21 cellular contexts compared by ENCODE assay signal in genomic region chr13:99271249-99271648, GRCh38. TPM values are rescaled to one million over a fixed set of nuclear protein-coding genes. Genes with fewer than 3 reads are reported as not detected.
DNase-seq lines count a peak whose midpoint lies in the region; ATAC-seq, FAIRE-seq and TF ChIP-seq lines count a peak whose summit lies in the region.
"Had no signal": no experiment of that assay in that cellular context is flagged by ENCODE, and none has a peak within 500 bp of the region (broad histone marks: within the 10 kb centered on the region; RNA-seq: fewer than 3 reads in every experiment).

No MANE protein-coding gene starts in this region.

- peak overlapping the region; percentile 39 to 82 for H3K27ac Mint-ChIP-seq in natural killer cell treated with Interleukin-12 subunit alpha and Interleukin-12 subunit beta and Interleukin-15 and Interleukin-18, amount 100 ng/mL, for 72 hours

- H3K9ac ChIP-seq in BLaER1 treated with 17β-estradiol and CSF1 and Interleukin-3, amounts not matched to agents 10 nM and 100 nM = peak overlapping the region in 3 of 11 experiments; percentile 10 to 47 (median 16); a peak in 4 of 22 replicates

- DNase-seq in GM12891 (ENCODE audit: insufficient read length, low spot score) (no peak), adrenal gland (no peak), NCI-H1436 treated with DMSO at 0.1 percent for 48 hours (lab: John Stamatoyannopoulos, UW) (no peak), NK-92 (lab: John Stamatoyannopoulos, UW; ENCODE audit: unreplicated experiment) (no peak), SJCRH30 (no peak)
- DNase-seq in natural killer cell treated with Interleukin-12 subunit alpha and Interleukin-12 subunit beta and Interleukin-15 and Interleukin-18, amount 100 ng/mL, for 72 hours (ENCODE audit: low spot score) = no peak
- no peak for DNase-seq in stimulated activated CD4-positive, alpha-beta T cell treated with anti-CD3 and anti-CD28 coated beads, Interleukin-4, amount 100 ng/mL, for 1 hour
- DNase-seq: colonic mucosa; gastrocnemius medialis; GDM1; HCEC 1CT; MG63; NCI-H187 treated with DMSO at 0.1 percent for 48 hours; NCI-H524; OCI-M1; stimulated activated CD4-positive, alpha-beta T cell treated with anti-CD3 and anti-CD28 coated beads, Interleukin-12 subunit alpha, Interleukin-12 subunit beta, amount 100 ng/mL, for 4 hours; T1000 had no signal

- WGBS in adrenal gland, 4 donors = 73 to 77% (median 74%) methylated on average over 3 of the region's 3 CpGs

- H3K4me3 Mint-ChIP-seq in natural killer cell treated with Interleukin-12 subunit alpha and Interleukin-12 subunit beta and Interleukin-15 and Interleukin-18, amount 100 ng/mL, for 72 hours = no peak overlapping the region
- H3K4me3 Mint-ChIP-seq: nephron had no signal

- H3K4me3 ChIP-seq in BLaER1 treated with 17β-estradiol and CSF1 and Interleukin-3, amounts not matched to agents 10 nM and 100 nM = no peak overlapping the region
- no peak overlapping the region for H3K4me3 ChIP-seq in adrenal gland
- no peak overlapping the region for H3K4me3 ChIP-seq in SJCRH30
- H3K4me3 ChIP-seq: colonic mucosa, gastrocnemius medialis, MG63 had no signal

- H4K20me1 ChIP-seq in BLaER1 treated with 17β-estradiol and CSF1 and Interleukin-3, amounts not matched to agents 10 nM and 100 nM = peaks cover 0 to 12% (median 2%) of the 10 kb centered on the region in 11 experiments; a peak in 5 of 22 replicates

- no peaks in the 10 kb centered on the region for H3K27me3 Mint-ChIP-seq in natural killer cell treated with Interleukin-12 subunit alpha and Interleukin-12 subunit beta and Interleukin-15 and Interleukin-18, amount 100 ng/mL, for 72 hours

- peaks cover 10% of the 10 kb centered on the region for H3K36me3 Mint-ChIP-seq in natural killer cell treated with Interleukin-12 subunit alpha and Interleukin-12 subunit beta and Interleukin-15 and Interleukin-18, amount 100 ng/mL, for 72 hours

- H3K27ac ChIP-seq in BLaER1 treated with 17β-estradiol and CSF1 and Interleukin-3, amounts not matched to agents 10 nM and 100 nM = peak overlapping the region in 9 of 11 experiments; percentile 3 to 71 (median 57); a peak in 14 of 22 replicates
- H3K27ac ChIP-seq in adrenal gland = peak overlapping the region in 3 of 5 donors; percentile 37 to 80 (median 43)
- no peak overlapping the region for H3K27ac ChIP-seq in SJCRH30
- H3K27ac ChIP-seq: colonic mucosa had no signal

- peak; percentile 9 for FAIRE-seq in GM12891 (lab: Jason Lieb, UNC)

- peak overlapping the region in 6 of 11 experiments; percentile 23 to 76 (median 54); a peak in 10 of 22 replicates for H3K4me2 ChIP-seq in BLaER1 treated with 17β-estradiol and CSF1 and Interleukin-3, amounts not matched to agents 10 nM and 100 nM

- no peak for ATAC-seq in natural killer cell treated with Interleukin-12 subunit alpha and Interleukin-12 subunit beta and Interleukin-15 and Interleukin-18, amount 100 ng/mL, for 72 hours
- ATAC-seq: gastrocnemius medialis had no signal

- TF ChIP-seq CTCF in adrenal gland (IDR thresholded peaks at IDR 0.05) = no peak

- H3K9me3 ChIP-seq in BLaER1 treated with 17β-estradiol and CSF1 and Interleukin-3, amounts not matched to agents 10 nM and 100 nM (replicated peaks in 1 of 11) = peaks cover 8 to 13% (median 10%) of the 10 kb centered on the region in 11 experiments; a peak in 21 of 22 replicates
- H3K9me3 ChIP-seq in adrenal gland (replicated peaks in 1 of 3) = peaks cover 0 to 3% (median 0%) of the 10 kb centered on the region in 3 donors
- peaks cover 7% of the 10 kb centered on the region for H3K9me3 ChIP-seq in SJCRH30 (replicated peaks)
- H3K9me3 ChIP-seq: colonic mucosa, gastrocnemius medialis had no signal

- no peak for TF ChIP-seq POLR2A in GM12891 (IDR thresholded peaks at IDR 0.05; ENCODE audit: low read depth, low read length)
- TF ChIP-seq POLR2A in adrenal gland (IDR thresholded peaks at IDR 0.05) = no peak

- H3K27me3 ChIP-seq in BLaER1 treated with 17β-estradiol and CSF1 and Interleukin-3, amounts not matched to agents 10 nM and 100 nM = no peaks in the 10 kb centered on the region
- H3K27me3 ChIP-seq in adrenal gland (no peaks in the 10 kb centered on the region), SJCRH30 (no peaks in the 10 kb centered on the region)
- H3K27me3 ChIP-seq: colonic mucosa, gastrocnemius medialis, MG63 had no signal

- H3K4me1 Mint-ChIP-seq in natural killer cell treated with Interleukin-12 subunit alpha and Interleukin-12 subunit beta and Interleukin-15 and Interleukin-18, amount 100 ng/mL, for 72 hours (ENCODE audit: low read depth in 2 of 2) = peaks cover 62 to 67% of the 10 kb centered on the region in 2 donors
- H3K4me1 Mint-ChIP-seq: nephron had no signal

- H3K4me1 ChIP-seq in BLaER1 treated with 17β-estradiol and CSF1 and Interleukin-3, amounts not matched to agents 10 nM and 100 nM = peaks cover 46 to 82% (median 71%) of the 10 kb centered on the region in 10 experiments
- H3K4me1 ChIP-seq in adrenal gland (replicated peaks in 1 of 2) = peaks cover 0 to 6% of the 10 kb centered on the region in 2 donors
- H3K4me1 ChIP-seq in SJCRH30 = no peaks in the 10 kb centered on the region
- H3K4me1 ChIP-seq: colonic mucosa had no signal

- H3K9me3 Mint-ChIP-seq in natural killer cell treated with Interleukin-12 subunit alpha and Interleukin-12 subunit beta and Interleukin-15 and Interleukin-18, amount 100 ng/mL, for 72 hours = no peaks in the 10 kb centered on the region
- H3K9me3 Mint-ChIP-seq: nephron had no signal

- peaks cover 27 to 69% (median 52%) of the 10 kb centered on the region in 11 experiments for H3K36me3 ChIP-seq in BLaER1 treated with 17β-estradiol and CSF1 and Interleukin-3, amounts not matched to agents 10 nM and 100 nM
- H3K36me3 ChIP-seq in adrenal gland (replicated peaks in 1 of 2) (no peaks in the 10 kb centered on the region), SJCRH30 (no peaks in the 10 kb centered on the region; the same call in 1 of the 2 replicates)
- H3K36me3 ChIP-seq: colonic mucosa, gastrocnemius medialis had no signal

- intact Hi-C loops in adrenal gland (cut with DNase I) = loop anchor here in 1 of 2 donors (5.0 kb wide), 1 partner anchor 166 kb away; no protein-coding TSS in a partner anchor

TF ChIP-seq in GM12891, 5 proteins besides CTCF, POLR2A, EP300 and RAD21:
- no peak for TF ChIP-seq TAF1 (IDR thresholded peaks at IDR 0.05; ENCODE audit: low read depth, low read length)
- TF ChIP-seq POLR2AphosphoS5 (IDR thresholded peaks at IDR 0.05; ENCODE audit: low read depth, low read length) = no peak
- no peak for TF ChIP-seq POU2F2 (IDR thresholded peaks at IDR 0.05; ENCODE audit: low read depth, low read length)
- TF ChIP-seq SPI1 (IDR thresholded peaks at IDR 0.05; ENCODE audit: low read depth, low read length) = no peak
- TF ChIP-seq PAX5 (IDR thresholded peaks at IDR 0.05; ENCODE audit: insufficient read depth, low read length, severe bottlenecking) = no peak

RNA-seq across cellular contexts. Expression of gene GPR18, which starts 13.1 kb away (rescaled TPM):
- 2.3 TPM for polyA plus RNA-seq in GM12891 (2012; ENCODE audit: low read depth, missing spikeins)
- under 1 TPM in 1 of 8 donors, not detected in 7; 0.78 TPM for total RNA-seq in adrenal gland
- under 1 TPM in 1 of 3 donors, not detected in 2; 0.03 TPM for polyA plus RNA-seq in adrenal gland
- total RNA-seq in natural killer cell treated with Interleukin-12 subunit alpha and Interleukin-12 subunit beta and Interleukin-15 and Interleukin-18, amount 100 ng/mL, for 72 hours = 10 to 100 TPM; 13.0 to 20.6 TPM
- total RNA-seq in SJCRH30 (2014; rRNA removed; shearing (Covaris generic)) = not detected in 2 replicates
- total RNA-seq: gastrocnemius medialis, lower leg skin, pulmonary artery endothelial cell had no signal

RNA-seq across cellular contexts. Expression of gene GPR183, which starts 36.0 kb away (rescaled TPM):
- 61.8 TPM for polyA plus RNA-seq in GM12891 (2012; ENCODE audit: low read depth, missing spikeins)
- 10 to 100 TPM in 3 of 8 donors, 1 to 10 TPM in 5; 4.5 to 15.0 (median 9.2) TPM for total RNA-seq in adrenal gland
- 10 to 100 TPM in 1 of 3 donors, 1 to 10 TPM in 2; 4.2 to 12.8 (median 5.5) TPM for polyA plus RNA-seq in adrenal gland
- total RNA-seq in natural killer cell treated with Interleukin-12 subunit alpha and Interleukin-12 subunit beta and Interleukin-15 and Interleukin-18, amount 100 ng/mL, for 72 hours = 10 to 100 TPM in 1 of 2 donors, 1 to 10 TPM in 1; 5.4 to 10.2 TPM
- not detected in 2 replicates for total RNA-seq in SJCRH30 (2014; rRNA removed; shearing (Covaris generic))
- total RNA-seq: pulmonary artery endothelial cell had no signal

Comparison
In these comparisons a context has a peak if more than half of its experiments do, and no peak if none do; other contexts are left out.
1. RNA of gene GPR18, which starts 13.1 kb away (total RNA-seq): 13.0 to 20.6 TPM in natural killer cell treated with Interleukin-12 subunit alpha and Interleukin-12 subunit beta and Interleukin-15 and Interleukin-18, amount 100 ng/mL, for 72 hours; 0.78 TPM in adrenal gland and not detected in SJCRH30; every median in the first group is over 4 times any median in the second.